Comparison of ENCODE assay signal across 22 cellular contexts in genomic region chr10:68111580-68111979, GRCh38. TPM values are rescaled to one million over a fixed set of nuclear protein-coding genes. Genes with fewer than 3 reads are reported as not detected.
DNase-seq lines count a peak whose midpoint lies in the region; ATAC-seq and TF ChIP-seq lines count a peak whose summit lies in the region.
"Had no signal": no experiment of that assay in that cellular context is flagged by ENCODE, and none has a peak within 500 bp of the region (broad histone marks: within the 10 kb centered on the region; RNA-seq: fewer than 3 reads in every experiment).

No MANE protein-coding gene starts in this region.

- H3K27me3 Mint-ChIP-seq in HFFc6 (ENCODE audit: insufficient read depth), result no peaks in the 10 kb centered on the region
- peaks cover 7% of the 10 kb centered on the region for H3K27me3 Mint-ChIP-seq in activated naive CD8-positive, alpha-beta T cell treated with anti-CD3 and anti-CD28 coated beads, Interleukin-2, amount 50 U/mL, for 24 hours
- H3K27me3 Mint-ChIP-seq: B cell had no signal

- peaks cover 67% of the 10 kb centered on the region for H3K4me1 Mint-ChIP-seq in HFFc6 (ENCODE audit: low read depth)
- no peaks in the 10 kb centered on the region for H3K4me1 Mint-ChIP-seq in activated naive CD8-positive, alpha-beta T cell treated with anti-CD3 and anti-CD28 coated beads, Interleukin-2, amount 50 U/mL, for 24 hours
- H3K4me1 Mint-ChIP-seq: B cell, CD14-positive monocyte had no signal

- peaks cover 12% of the 10 kb centered on the region; the same call in 1 of the 2 replicates for H3K9me3 Mint-ChIP-seq in HFFc6
- H3K9me3 Mint-ChIP-seq in activated naive CD8-positive, alpha-beta T cell treated with anti-CD3 and anti-CD28 coated beads, Interleukin-2, amount 50 U/mL, for 24 hours, result no peaks in the 10 kb centered on the region

- no peaks in the 10 kb centered on the region for H3K36me3 ChIP-seq in SK-N-MC (ENCODE audit: insufficient read depth, low read length)
- H3K36me3 ChIP-seq in left ventricle myocardium inferior, result no peaks in the 10 kb centered on the region
- no peaks in the 10 kb centered on the region for H3K36me3 ChIP-seq in gastrocnemius medialis
- H3K36me3 ChIP-seq: HAP-1 had no signal

- H3K27me3 ChIP-seq in left ventricle myocardium inferior (ENCODE audit: low read depth) (no peaks in the 10 kb centered on the region), gastrocnemius medialis (no peaks in the 10 kb centered on the region)

- H3K4me3 Mint-ChIP-seq in HFFc6, result 0 out of 2 replicates have a peak overlapping the region, but pooled peaks have one; percentile 34
- no peak overlapping the region for H3K4me3 Mint-ChIP-seq in activated naive CD8-positive, alpha-beta T cell treated with anti-CD3 and anti-CD28 coated beads, Interleukin-2, amount 50 U/mL, for 24 hours
- H3K4me3 Mint-ChIP-seq: B cell, CD14-positive monocyte had no signal

- intact Hi-C loops in left ventricle myocardium inferior (cut with micrococcal nuclease), result no loop called here
- intact Hi-C loops in gastrocnemius medialis (cut with DNase I; ENCODE audit: low total_unique reads), result no loop called here

- TF ChIP-seq CTCF in HFFc6 (IDR thresholded peaks at IDR 0.05) (no peak), left ventricle myocardium inferior (IDR thresholded peaks at IDR 0.05; ENCODE audit: borderline replicate concordance) (no peak), gastrocnemius medialis (IDR thresholded peaks at IDR 0.05 in 4 of 5, conservative IDR thresholded peaks at IDR 0.05 in 1 of 5) (no peak)

- H3K27ac ChIP-seq in SK-N-MC (peak overlapping the region; percentile 82), left ventricle myocardium inferior (replicated peaks) (peak overlapping the region; percentile 84), gastrocnemius medialis (peak overlapping the region; percentile 90 to 93 (median 91))
- H3K27ac ChIP-seq: GM23248 had no signal

- ATAC-seq in gastrocnemius medialis, result no peak
- ATAC-seq in activated naive CD8-positive, alpha-beta T cell treated with anti-CD3 and anti-CD28 coated beads, Interleukin-2, amount 50 U/mL, for 24 hours, result no peak

- H3K4me1 ChIP-seq in left ventricle myocardium inferior, result peaks cover 31% of the 10 kb centered on the region
- peaks cover 25 to 42% of the 10 kb centered on the region in 2 donors for H3K4me1 ChIP-seq in gastrocnemius medialis

- TF ChIP-seq POLR2A in gastrocnemius medialis (IDR thresholded peaks at IDR 0.05), result peak in 1 of 2 donors; percentile 18

- peaks cover 81% of the 10 kb centered on the region for H3K36me3 Mint-ChIP-seq in HFFc6 (ENCODE audit: low read depth)
- no peaks in the 10 kb centered on the region for H3K36me3 Mint-ChIP-seq in activated naive CD8-positive, alpha-beta T cell treated with anti-CD3 and anti-CD28 coated beads, Interleukin-2, amount 50 U/mL, for 24 hours (ENCODE audit: low read depth)
- H3K36me3 Mint-ChIP-seq: CD14-positive monocyte had no signal

- H3K27ac Mint-ChIP-seq in HFFc6, result no peak overlapping the region
- H3K27ac Mint-ChIP-seq in activated naive CD8-positive, alpha-beta T cell treated with anti-CD3 and anti-CD28 coated beads, Interleukin-2, amount 50 U/mL, for 24 hours, result no peak overlapping the region
- H3K27ac Mint-ChIP-seq: B cell, CD14-positive monocyte had no signal

- H3K4me3 ChIP-seq in SK-N-MC (no peak overlapping the region), left ventricle myocardium inferior (peak overlapping the region; percentile 63), gastrocnemius medialis (peak overlapping the region; percentile 54 to 66 (median 62))
- H3K4me3 ChIP-seq: GM23248, HAP-1 had no signal

- in situ Hi-C loops in gastrocnemius medialis (cut with MboI; ENCODE audit: low sequenced_read_pairs in 4 of 4), result no loop called here

- H3K9me3 ChIP-seq in SK-N-MC (ENCODE audit: low read depth, low read length), result no peaks in the 10 kb centered on the region
- no peaks in the 10 kb centered on the region for H3K9me3 ChIP-seq in left ventricle myocardium inferior (replicated peaks)
- H3K9me3 ChIP-seq in gastrocnemius medialis, result no peaks in the 10 kb centered on the region
- H3K9me3 ChIP-seq: HAP-1, SK-N-SH had no signal

- no peak overlapping the region for H3K9ac ChIP-seq in SK-N-MC (ENCODE audit: insufficient read length)
- H3K9ac ChIP-seq: GM23248, SK-N-SH had no signal

- DNase-seq in HFFc6 (no peak), SK-N-MC (ENCODE audit: low read depth, low spot score) (no peak), left ventricle myocardium inferior (no peak), gastrocnemius medialis (no peak), NCI-H774 (lab: John Stamatoyannopoulos, UW) (no peak)
- DNase-seq in activated effector memory CD4-positive, alpha-beta T cell treated with anti-CD3 and anti-CD28 coated beads, Interleukin-2, amount 50 U/mL, for 16 hours, result no peak
- no peak for DNase-seq in activated naive CD8-positive, alpha-beta T cell treated with anti-CD3 and anti-CD28 coated beads, Interleukin-2, amount 50 U/mL, for 24 hours
- DNase-seq: EL, GF-D8, GM23248, MM.1S, NCI-H1048, NCI-H1436 treated with DMSO at 0.1 percent for 48 hours, NCI-H1930, NCI-H226, NCI-H524, SHP77 treated with DMSO at 0.1 percent for 48 hours, SK-N-SH, T-helper 2 cell had no signal

RNA-seq across cellular contexts. Expression of gene MYPN, which starts 2.3 kb away (rescaled TPM):
- 10 to 100 TPM; 70.3 to 89.1 (median 80.1) TPM for total RNA-seq in HFFc6 (2021; fragmentation: NEBNext Ultra II Directional; extraction: Animal tissue kit (Norgen Biotek cat#: 25700))
- 124 TPM for total RNA-seq in left ventricle myocardium inferior
- total RNA-seq in gastrocnemius medialis, result 100 to 1,000 TPM; 118 to 342 (median 193) TPM
- total RNA-seq: B cell had no signal

RNA-seq across cellular contexts. Expression of gene HERC4, which starts 36.5 kb away (rescaled TPM):
- 100 to 1,000 TPM; 220 to 297 (median 279) TPM for total RNA-seq in HFFc6 (2021; fragmentation: NEBNext Ultra II Directional; extraction: Animal tissue kit (Norgen Biotek cat#: 25700))
- total RNA-seq in left ventricle myocardium inferior, result 31.9 TPM
- total RNA-seq in gastrocnemius medialis, result 10 to 100 TPM; 12.8 to 25.2 (median 13.1) TPM
